1 cellular context compared by ENCODE assay signal in genomic region chr1:182447124-182447523, GRCh38.
A peak's percentile ranks its signal among the peaks of the same experiment; 100 is the strongest.
TF ChIP-seq lines count a peak whose summit lies in the region.

No MANE protein-coding gene starts in this region.

TF ChIP-seq in K562, 482 proteins besides CTCF, POLR2A, EP300 and RAD21:
- 0 out of 2 replicates have a peak, but pooled peaks have one; percentile 46 for TF ChIP-seq ZNF274 (IDR thresholded peaks at IDR 0.05; ENCODE audit: borderline replicate concordance, low read depth, low read length)
